Comparison of ENCODE assay signal across 15 cellular contexts in genomic region chr2:5706717-5707455, GRCh38. TPM values are rescaled to one million over a fixed set of nuclear protein-coding genes. Genes with fewer than 3 reads are reported as not detected.
DNase-seq lines count a peak whose midpoint lies in the region; ATAC-seq and TF ChIP-seq lines count a peak whose summit lies in the region.
"Had no signal": no experiment of that assay in that cellular context is flagged by ENCODE, and none has a peak within 500 bp of the region (broad histone marks: within the 10 kb centered on the region; RNA-seq: fewer than 3 reads in every experiment).

No MANE protein-coding gene starts in this region.

- POLR2A ChIA-PET in activated CD4-positive, alpha-beta T cell treated with anti-CD3 and anti-CD28 coated beads for 36 hours (lab: Charles Lee) = no interaction called here

- peaks cover 0 to 49% (median 0%) of the 10 kb centered on the region in 4 donors for H3K27me3 ChIP-seq in esophagus muscularis mucosa
- no peaks in the 10 kb centered on the region for H3K27me3 ChIP-seq in osteoblast (ENCODE audit: insufficient read depth, low read length)
- H3K27me3 ChIP-seq: BLaER1 treated with 17β-estradiol and CSF1 and Interleukin-3, amounts not matched to agents 10 nM and 100 nM had no signal

- DNase-seq in stimulated activated naive CD8-positive, alpha-beta T cell treated with anti-CD3 and anti-CD28 coated beads, Interleukin-15, amount 100 ng/mL, for 72 hours = no peak
- DNase-seq in stimulated activated naive CD8-positive, alpha-beta T cell treated with anti-CD3 and anti-CD28 coated beads, Interleukin-15, Interleukin-2, amounts not matched to agents 100 U/mL and 50 U/mL, for 24 hours = no peak
- DNase-seq in esophagus muscularis mucosa (ENCODE audit: extremely low spot score) = peak; percentile 89
- DNase-seq in osteoblast (ENCODE audit: insufficient read length, low spot score, missing footprints) = peak; percentile 54
- no peak for DNase-seq in stimulated activated CD4-positive, alpha-beta T cell treated with anti-CD3 and anti-CD28 coated beads, Interleukin-2, amount 100 ng/mL, for 48 hours
- DNase-seq in activated CD4-positive, alpha-beta T cell treated with anti-CD3 and anti-CD28 coated beads for 36 hours = no peak
- DNase-seq: 8988T; AML-193; Calu3; CD4-positive, alpha-beta T cell; DMS 273 treated with DMSO at 0.1 percent for 48 hours had no signal

- H3K36me3 ChIP-seq in esophagus muscularis mucosa = no peaks in the 10 kb centered on the region
- no peaks in the 10 kb centered on the region for H3K36me3 ChIP-seq in osteoblast (ENCODE audit: insufficient read depth, low read length)

- no peak overlapping the region for H2AFZ ChIP-seq in osteoblast (ENCODE audit: low read length)

- no peak for TF ChIP-seq EP300 in esophagus muscularis mucosa (IDR thresholded peaks at IDR 0.05)

- intact Hi-C loops in esophagus muscularis mucosa (cut with DNase I) = no loop called here
- intact Hi-C loops in activated CD4-positive, alpha-beta T cell treated with anti-CD3 and anti-CD28 coated beads for 36 hours (cut with DNase I, micrococcal nuclease) = no loop called here

- CTCF ChIA-PET in activated CD4-positive, alpha-beta T cell treated with anti-CD3 and anti-CD28 coated beads for 36 hours (lab: Charles Lee) = no interaction called here

- peaks cover 21% of the 10 kb centered on the region for H3K27me3 Mint-ChIP-seq in stimulated activated naive CD8-positive, alpha-beta T cell treated with anti-CD3 and anti-CD28 coated beads, Interleukin-15, amount 100 ng/mL, for 72 hours
- peaks cover 19% of the 10 kb centered on the region for H3K27me3 Mint-ChIP-seq in activated CD4-positive, alpha-beta T cell treated with anti-CD3 and anti-CD28 coated beads for 36 hours

- TF ChIP-seq CTCF in esophagus muscularis mucosa (IDR thresholded peaks at IDR 0.05) (no peak), osteoblast (IDR thresholded peaks at IDR 0.05; ENCODE audit: extremely low read depth, low read depth, low read length) (no peak)

- H4K20me1 ChIP-seq in osteoblast (ENCODE audit: insufficient read depth, low read length) = no peaks in the 10 kb centered on the region
- H4K20me1 ChIP-seq: BLaER1 treated with 17β-estradiol and CSF1 and Interleukin-3, amounts not matched to agents 10 nM and 100 nM had no signal

- H3K9me3 ChIP-seq in esophagus muscularis mucosa = no peaks in the 10 kb centered on the region
- H3K9me3 ChIP-seq in osteoblast (ENCODE audit: low read depth, low read length) = no peaks in the 10 kb centered on the region
- H3K9me3 ChIP-seq: BLaER1 treated with 17β-estradiol and CSF1 and Interleukin-3, amounts not matched to agents 10 nM and 100 nM had no signal

- H3K79me2 ChIP-seq in osteoblast (ENCODE audit: insufficient read depth, low read length) = no peaks in the 10 kb centered on the region

- 87% methylated on average over 38 of the region's 56 CpGs for WGBS in esophagus muscularis mucosa

- peaks cover 0 to 4% of the 10 kb centered on the region in 2 donors for H3K9me3 Mint-ChIP-seq in stimulated activated naive CD8-positive, alpha-beta T cell treated with anti-CD3 and anti-CD28 coated beads, Interleukin-15, amount 100 ng/mL, for 72 hours
- no peaks in the 10 kb centered on the region for H3K9me3 Mint-ChIP-seq in activated CD4-positive, alpha-beta T cell treated with anti-CD3 and anti-CD28 coated beads for 36 hours (ENCODE audit: low read depth)
- H3K9me3 Mint-ChIP-seq: CD4-positive, alpha-beta T cell had no signal

- TF ChIP-seq POLR2A in esophagus muscularis mucosa (IDR thresholded peaks at IDR 0.05; ENCODE audit: low read depth) = no peak

- no peaks in the 10 kb centered on the region for H3K4me1 Mint-ChIP-seq in stimulated activated naive CD8-positive, alpha-beta T cell treated with anti-CD3 and anti-CD28 coated beads, Interleukin-15, amount 100 ng/mL, for 72 hours
- no peaks in the 10 kb centered on the region for H3K4me1 Mint-ChIP-seq in activated CD4-positive, alpha-beta T cell treated with anti-CD3 and anti-CD28 coated beads for 36 hours

- H3K36me3 Mint-ChIP-seq in activated CD4-positive, alpha-beta T cell treated with anti-CD3 and anti-CD28 coated beads for 36 hours (ENCODE audit: low read depth) = no peaks in the 10 kb centered on the region

- H3K4me3 ChIP-seq in esophagus muscularis mucosa (no peak overlapping the region), osteoblast (ENCODE audit: insufficient read depth, low read length) (no peak overlapping the region)
- H3K4me3 ChIP-seq: BLaER1 treated with 17β-estradiol and CSF1 and Interleukin-3, amounts not matched to agents 10 nM and 100 nM had no signal

- no peak overlapping the region for H3K4me2 ChIP-seq in osteoblast (ENCODE audit: insufficient read depth, low read length)

- H3K4me1 ChIP-seq in esophagus muscularis mucosa (no peaks in the 10 kb centered on the region), osteoblast (ENCODE audit: insufficient read depth, low read length) (no peaks in the 10 kb centered on the region)

- H3K4me3 Mint-ChIP-seq in stimulated activated naive CD8-positive, alpha-beta T cell treated with anti-CD3 and anti-CD28 coated beads, Interleukin-15, amount 100 ng/mL, for 72 hours = no peak overlapping the region
- H3K4me3 Mint-ChIP-seq in activated CD4-positive, alpha-beta T cell treated with anti-CD3 and anti-CD28 coated beads for 36 hours = no peak overlapping the region
- H3K4me3 Mint-ChIP-seq: CD4-positive, alpha-beta T cell had no signal

- ATAC-seq in stimulated activated naive CD8-positive, alpha-beta T cell treated with anti-CD3 and anti-CD28 coated beads, Interleukin-15, amount 100 ng/mL, for 72 hours = peak; percentile 39
- no peak for ATAC-seq in stimulated activated naive CD8-positive, alpha-beta T cell treated with anti-CD3 and anti-CD28 coated beads, Interleukin-15, Interleukin-2, amounts not matched to agents 100 U/mL and 50 U/mL, for 24 hours
- no peak for ATAC-seq in activated CD4-positive, alpha-beta T cell treated with anti-CD3 and anti-CD28 coated beads for 36 hours
- ATAC-seq in GM19023 (IDR thresholded peaks at IDR 0.05; ENCODE audit: unreplicated experiment) = no peak
- ATAC-seq: HCT116 had no signal

- H3K27ac ChIP-seq in esophagus muscularis mucosa (replicated peaks in 1 of 4) (no peak overlapping the region), osteoblast (ENCODE audit: low read depth, low read length) (no peak overlapping the region)
- H3K27ac ChIP-seq: BLaER1 treated with 17β-estradiol and CSF1 and Interleukin-3, amounts not matched to agents 10 nM and 100 nM; HL-60 had no signal

- no peak overlapping the region for H3K27ac Mint-ChIP-seq in stimulated activated naive CD8-positive, alpha-beta T cell treated with anti-CD3 and anti-CD28 coated beads, Interleukin-15, amount 100 ng/mL, for 72 hours
- no peak overlapping the region for H3K27ac Mint-ChIP-seq in activated CD4-positive, alpha-beta T cell treated with anti-CD3 and anti-CD28 coated beads for 36 hours
- H3K27ac Mint-ChIP-seq: CD4-positive, alpha-beta T cell had no signal

RNA-seq across cellular contexts. Expression of gene SOX11, which starts 14.7 kb away (rescaled TPM):
- total RNA-seq in esophagus muscularis mucosa (under 1 TPM; 0.29 to 0.97 (median 0.46) TPM), osteoblast (0.59 and 0.72 TPM in 2 replicates)
- not detected for total RNA-seq in activated CD4-positive, alpha-beta T cell treated with anti-CD3 and anti-CD28 coated beads for 36 hours
- total RNA-seq: Calu3; CD4-positive, alpha-beta T cell had no signal

Comparison
In these comparisons a context has a peak if more than half of its experiments do, and no peak if none do; other contexts are left out.
1. DNase-seq: peak in esophagus muscularis mucosa (single experiment) and osteoblast (single experiment); none in stimulated activated naive CD8-positive, alpha-beta T cell treated with anti-CD3 and anti-CD28 coated beads, Interleukin-15, amount 100 ng/mL, for 72 hours (0 of 2), stimulated activated naive CD8-positive, alpha-beta T cell treated with anti-CD3 and anti-CD28 coated beads, Interleukin-15, Interleukin-2, amounts not matched to agents 100 U/mL and 50 U/mL, for 24 hours (single experiment), stimulated activated CD4-positive, alpha-beta T cell treated with anti-CD3 and anti-CD28 coated beads, Interleukin-2, amount 100 ng/mL, for 48 hours (0 of 2) and activated CD4-positive, alpha-beta T cell treated with anti-CD3 and anti-CD28 coated beads for 36 hours (single experiment).